In genomic region chr3:51995346-51996156, GRCh38 we compare ENCODE assay signal across 8 cellular contexts. TPM values are rescaled to one million over a fixed set of nuclear protein-coding genes. Genes with fewer than 3 reads are reported as not detected.
DNase-seq lines count a peak whose midpoint lies in the region; ATAC-seq and TF ChIP-seq lines count a peak whose summit lies in the region.

Gene RPL29 (minus strand): TSS chr3:51995895. CDS start chr3:51995461, 434 bp downstream.

- H4K91ac ChIP-seq in mesenchymal stem cell (ENCODE audit: low read length) = peak within 1 kb of the TSS; percentile 67

- no peak for TF ChIP-seq CTCF in GM20000 (IDR thresholded peaks at IDR 0.05; ENCODE audit: extremely low read depth, missing control alignments)

- CTCF ChIA-PET in activated CD8-positive, alpha-beta memory T cell treated with anti-CD3 and anti-CD28 coated beads for 36 hours (lab: Charles Lee) = interaction anchor here (0.7 to 5.0 kb wide), 12 partner anchors 12 to 159 kb away, joined by 3 to 31 read pairs (median 4); partner anchors contain the start of genes ABHD14A, ABHD14B, ACY1 and DUSP7

- H3K36me3 ChIP-seq in mesenchymal stem cell (ENCODE audit: control insufficient read depth in 1 of 2, insufficient read depth in 2 of 2, low read depth in 1 of 2, low read length in 2 of 2) = peaks cover 37 to 39% of the 10 kb centered on the region in 2 experiments

- H3K23ac ChIP-seq in mesenchymal stem cell (ENCODE audit: low read length in 2 of 2) = no peak within 1 kb of the TSS

- H3K79me1 ChIP-seq in mesenchymal stem cell (replicated peaks; ENCODE audit: low read length, poor library complexity, severe bottlenecking) = peaks cover 10% of the 10 kb centered on the region

- peaks cover 27% of the 10 kb centered on the region for H3K4me1 ChIP-seq in mesenchymal stem cell (ENCODE audit: control insufficient read depth, insufficient read depth, low read depth, low read length)

- under 1% methylated on average over 37 of the region's 40 CpGs for WGBS in mesenchymal stem cell

- H3K9me3 ChIP-seq in mesenchymal stem cell (ENCODE audit: control insufficient read depth, low read length) = no peaks in the 10 kb centered on the region

- H3K27ac Mint-ChIP-seq in effector memory CD8-positive, alpha-beta T cell = peak within 1 kb of the TSS; percentile 100

- H3K27me3 Mint-ChIP-seq in effector memory CD8-positive, alpha-beta T cell = peaks cover 0 to 4% of the 10 kb centered on the region in 2 donors

- H4K8ac ChIP-seq in mesenchymal stem cell (ENCODE audit: low read length) = peak within 1 kb of the TSS; percentile 90

- H3K27me3 ChIP-seq in mesenchymal stem cell (ENCODE audit: control insufficient read depth in 1 of 2, insufficient read depth in 1 of 2, low read length in 2 of 2) = no peaks in the 10 kb centered on the region

- peak within 1 kb of the TSS; percentile 98 to 99 for H3K4ac ChIP-seq in mesenchymal stem cell (ENCODE audit: low read depth in 1 of 2, low read length in 2 of 2)

- peak; percentile 86 for DNase-seq in COLO668 (lab: John Stamatoyannopoulos, UW; ENCODE audit: unreplicated experiment)
- DNase-seq in GM20000 (ENCODE audit: low spot score) = peak; percentile 94
- peak; percentile 89 for DNase-seq in HT-29 (ENCODE audit: low spot score)
- DNase-seq in NOMO-1 treated with DMSO at 0.1 percent for 48 hours (lab: John Stamatoyannopoulos, UW; ENCODE audit: unreplicated experiment) = peak; percentile 95
- peak; percentile 91 to 93 (median 91) for DNase-seq in effector memory CD8-positive, alpha-beta T cell
- DNase-seq in mesenchymal stem cell = peak; percentile 97
- peak; percentile 71 for DNase-seq in stimulated activated CD8-positive, alpha-beta memory T cell treated with anti-CD3 and anti-CD28 coated beads, Interleukin-12 subunit alpha, Interleukin-12 subunit beta, amount 100 ng/mL, for 24 hours (ENCODE audit: extremely low read depth)

- peak within 1 kb of the TSS; percentile 93 for H3K27ac ChIP-seq in mesenchymal stem cell (ENCODE audit: low read length, poor library complexity, severe bottlenecking)

- H3K9ac ChIP-seq in mesenchymal stem cell (ENCODE audit: low read length) = peak within 1 kb of the TSS; percentile 100

- no peaks in the 10 kb centered on the region for H3K9me3 Mint-ChIP-seq in effector memory CD8-positive, alpha-beta T cell

- no peak within 1 kb of the TSS for H2BK12ac ChIP-seq in mesenchymal stem cell (ENCODE audit: low read length in 2 of 2)

- POLR2A ChIA-PET in activated CD8-positive, alpha-beta memory T cell treated with anti-CD3 and anti-CD28 coated beads for 36 hours (lab: Charles Lee) = interaction anchor here (0.6 to 5.5 kb wide), 14 partner anchors 12 to 284 kb away, joined by 3 to 84 read pairs (median 3); partner anchors contain the start of genes ABHD14B, ACY1, DUSP7 and GPR62

- H3K4me3 ChIP-seq in mesenchymal stem cell (ENCODE audit: insufficient read depth in 1 of 2, low read depth in 1 of 2, low read length in 2 of 2) = peak within 1 kb of the TSS; percentile 86 to 98

- H3K18ac ChIP-seq in mesenchymal stem cell (ENCODE audit: low read depth in 1 of 2, low read length in 2 of 2) = peak within 1 kb of the TSS; percentile 85 to 98

- H2BK120ac ChIP-seq in mesenchymal stem cell (ENCODE audit: low read depth, low read length) = peak within 1 kb of the TSS; percentile 77

- peak within 1 kb of the TSS; percentile 93 to 95 for H3K14ac ChIP-seq in mesenchymal stem cell (ENCODE audit: low read length in 2 of 2)

- peak within 1 kb of the TSS; percentile 100 for H2BK5ac ChIP-seq in mesenchymal stem cell (ENCODE audit: low read depth, low read length, poor library complexity, severe bottlenecking)

- peak within 1 kb of the TSS; percentile 79 for H3K4me2 ChIP-seq in mesenchymal stem cell (ENCODE audit: low read length, poor library complexity, severe bottlenecking)

- ATAC-seq in effector memory CD8-positive, alpha-beta T cell (replicated peaks) = peak; percentile 97

- H2AFZ ChIP-seq in mesenchymal stem cell (ENCODE audit: low read depth, low read length) = peak within 1 kb of the TSS; percentile 76

- H3K4me1 Mint-ChIP-seq in effector memory CD8-positive, alpha-beta T cell (ENCODE audit: low read depth in 2 of 2) = peaks cover 25 to 27% of the 10 kb centered on the region in 2 donors

- H2AK5ac ChIP-seq in mesenchymal stem cell (ENCODE audit: low read length, severe bottlenecking) = peak within 1 kb of the TSS; percentile 93

- peaks cover 38% of the 10 kb centered on the region for H3K36me3 Mint-ChIP-seq in effector memory CD8-positive, alpha-beta T cell (ENCODE audit: insufficient read depth)

- H2BK15ac ChIP-seq in mesenchymal stem cell (ENCODE audit: low read depth, poor library complexity, severe bottlenecking) = no peak within 1 kb of the TSS

- H3K4me3 Mint-ChIP-seq in effector memory CD8-positive, alpha-beta T cell = peak within 1 kb of the TSS; percentile 98 to 99

RNA-seq across cellular contexts. Expression of gene RPL29, which starts in this region (rescaled TPM):
- 609 and 691 TPM in 2 replicates for total RNA-seq in HT-29 (2014; rRNA removed; shearing (Covaris generic))
- total RNA-seq in activated CD8-positive, alpha-beta memory T cell treated with anti-CD3 and anti-CD28 coated beads for 36 hours = 1,000 to 10,000 TPM; 1,417 to 1,432 TPM
- 1,869 TPM for polyA plus RNA-seq in mesenchymal stem cell (2013, experiment 1 of 2)
- polyA plus RNA-seq in mesenchymal stem cell (2013, experiment 2 of 2) = 1,864 TPM

Comparison
In these comparisons a context has a peak if more than half of its experiments do, and no peak if none do; other contexts are left out.
1. Peak in every context shown above with its lines: DNase-seq, ATAC-seq, H3K4me3 ChIP-seq and H3K27ac ChIP-seq.